19 cellular contexts compared by ENCODE assay signal in genomic region chr3:25826510-25826909, GRCh38. TPM values are rescaled to one million over a fixed set of nuclear protein-coding genes. Genes with fewer than 3 reads are reported as not detected.
DNase-seq lines count a peak whose midpoint lies in the region; ATAC-seq, FAIRE-seq and TF ChIP-seq lines count a peak whose summit lies in the region.
"Had no signal": no experiment of that assay in that cellular context is flagged by ENCODE, and none has a peak within 500 bp of the region (broad histone marks: within the 10 kb centered on the region; RNA-seq: fewer than 3 reads in every experiment).

No MANE protein-coding gene starts in this region.

- H3K9me3 Mint-ChIP-seq in T-cell (peaks cover 0 to 5% (median 0%) of the 10 kb centered on the region in 3 donors), progenitor cell of endocrine pancreas (ENCODE audit: low read depth) (peaks cover 3% of the 10 kb centered on the region)

- no peaks in the 10 kb centered on the region for H3K79me2 ChIP-seq in K562 (ENCODE audit: control insufficient read depth, insufficient read depth, low read length)

- no peak overlapping the region for H3K4me3 Mint-ChIP-seq in T-cell
- no peak overlapping the region for H3K4me3 Mint-ChIP-seq in progenitor cell of endocrine pancreas (ENCODE audit: low read depth)
- H3K4me3 Mint-ChIP-seq: CD4-positive, CD25-positive, alpha-beta regulatory T cell had no signal

- H3K27me3 Mint-ChIP-seq in T-cell: peaks cover 0 to 5% of the 10 kb centered on the region in 2 donors
- H3K27me3 Mint-ChIP-seq in progenitor cell of endocrine pancreas: no peaks in the 10 kb centered on the region

- H3K9ac ChIP-seq in K562 (ENCODE audit: insufficient read depth in 1 of 2, low read depth in 2 of 2, low read length in 2 of 2): no peak overlapping the region

- CTCF ChIA-PET in T-cell (lab: Charles Lee) (no interaction called here), K562 (lab: Yijun Ruan, JAX; ENCODE audit: low intra/inter-chr PET ratio) (no interaction called here)

- FAIRE-seq in K562 (lab: Jason Lieb, UNC): peak; percentile 23
- FAIRE-seq: GM18507 had no signal

- H3K4me1 ChIP-seq in K562 (replicated peaks in 1 of 2; ENCODE audit: control insufficient read depth in 2 of 2, insufficient read depth in 2 of 2, low read length in 2 of 2) (no peaks in the 10 kb centered on the region), mucosa of descending colon (ENCODE audit: low read depth) (no peaks in the 10 kb centered on the region)
- H3K4me1 ChIP-seq: Caco-2 had no signal

- POLR2A ChIA-PET in T-cell (lab: Charles Lee): no interaction called here
- POLR2A ChIA-PET in K562 (lab: Yijun Ruan, JAX): interaction anchor here (0.6 kb wide), 1 partner anchor 134 kb away, joined by 4 read pairs; no protein-coding TSS in a partner anchor

- no peaks in the 10 kb centered on the region for H3K9me3 ChIP-seq in K562 (replicated peaks; ENCODE audit: control insufficient read depth, insufficient read depth, low read depth, low read length)
- no peaks in the 10 kb centered on the region for H3K9me3 ChIP-seq in mucosa of descending colon
- H3K9me3 ChIP-seq: Caco-2 had no signal

- H2AFZ ChIP-seq in K562 (ENCODE audit: low read depth, low read length): no peak overlapping the region

- TF ChIP-seq CTCF in K562 (IDR thresholded peaks at IDR 0.05 in 2 of 3, conservative IDR thresholded peaks at IDR 0.05 in 1 of 3; ENCODE audit: insufficient read depth in 2 of 3, low read depth in 1 of 3, low read length in 3 of 3) (no peak), mucosa of descending colon (IDR thresholded peaks at IDR 0.05) (no peak), progenitor cell of endocrine pancreas (IDR thresholded peaks at IDR 0.05; ENCODE audit: unreplicated experiment) (no peak)

- peak overlapping the region in 1 of 2 donors; percentile 4 for H3K27ac Mint-ChIP-seq in T-cell
- no peak overlapping the region for H3K27ac Mint-ChIP-seq in progenitor cell of endocrine pancreas
- H3K27ac Mint-ChIP-seq: CD4-positive, CD25-positive, alpha-beta regulatory T cell had no signal

- ATAC-seq in T-cell (replicated peaks in 1 of 4) (peak in 3 of 4 experiments; percentile 37 to 48 (median 41)), K562 (no peak; the same call in 2 of the 3 replicates), mucosa of descending colon (peak; percentile 80), HG03025 (IDR thresholded peaks at IDR 0.05; ENCODE audit: low FRiP score, unreplicated experiment) (no peak)

- TF ChIP-seq RAD21 in K562 (CRISPR knock-in tag; conservative IDR thresholded peaks at IDR 0.05 in 1 of 2, IDR thresholded peaks at IDR 0.05 in 1 of 2): no peak

- H3K9me1 ChIP-seq in K562 (ENCODE audit: control insufficient read depth, insufficient read depth, low read length): no peaks in the 10 kb centered on the region

- 3% methylated on average over 2 of the region's 2 CpGs for WGBS in K562 (ENCODE audit: insufficient coverage, low coverage, missing lambda C conversion rate)

- H3K4me3 ChIP-seq in K562: no peak overlapping the region
- no peak overlapping the region for H3K4me3 ChIP-seq in mucosa of descending colon

- TF ChIP-seq POLR2A in K562 (conservative IDR thresholded peaks at IDR 0.05): no peak

- no peaks in the 10 kb centered on the region for H3K36me3 Mint-ChIP-seq in T-cell
- H3K36me3 Mint-ChIP-seq in progenitor cell of endocrine pancreas (ENCODE audit: insufficient read depth): no peaks in the 10 kb centered on the region
- H3K36me3 Mint-ChIP-seq: CD4-positive, CD25-positive, alpha-beta regulatory T cell had no signal

- DNase-seq in GDM1 (lab: John Stamatoyannopoulos, UW) (peak; percentile 3), T-cell (no peak), K562 (ENCODE audit: extremely low read depth in 1 of 4, low spot score in 3 of 4) (no peak), mucosa of descending colon (no peak), progenitor cell of endocrine pancreas (ENCODE audit: low spot score, unreplicated experiment) (no peak), kidney tubule cell (ENCODE audit: low spot score) (no peak), iPS-NIHi7 (ENCODE audit: extremely low spot score) (no peak)
- DNase-seq: Caco-2; CD4-positive, CD25-positive, alpha-beta regulatory T cell; DMS153; EL; NCI-H1417 treated with DMSO at 0.1 percent for 48 hours; NCI-H1930; NCI-H2171; NCI-H748 treated with DMSO at 0.1 percent for 48 hours; RPMI8226; SIG-M5 had no signal

- intact Hi-C loops in K562 (cut with micrococcal nuclease) (no loop called here), mucosa of descending colon (cut with DNase I, micrococcal nuclease) (no loop called here)

- no peaks in the 10 kb centered on the region for H4K20me1 ChIP-seq in K562 (replicated peaks; ENCODE audit: control insufficient read depth, insufficient read depth, low read length)

- in situ Hi-C loops in K562 (cut with MboI): no loop called here

- TF ChIP-seq EP300 in K562 (IDR thresholded peaks at IDR 0.05; ENCODE audit: low read length): no peak

- BruUV-seq in K562 (replicated peaks; lab: Mats Ljungman, UMichigan): no TSS peak

- H3K36me3 ChIP-seq in K562 (ENCODE audit: control insufficient read depth, insufficient read depth, low read length) (no peaks in the 10 kb centered on the region), mucosa of descending colon (ENCODE audit: low read depth) (no peaks in the 10 kb centered on the region)

- no peak overlapping the region for H3K27ac ChIP-seq in K562 (ENCODE audit: extremely low read depth, low read depth, low read length)

- H3K4me1 Mint-ChIP-seq in T-cell: peaks cover 11 to 18% (median 13%) of the 10 kb centered on the region in 3 donors
- H3K4me1 Mint-ChIP-seq in progenitor cell of endocrine pancreas (ENCODE audit: low read depth): peaks cover 1% of the 10 kb centered on the region

- no peak overlapping the region for H3K4me2 ChIP-seq in K562 (ENCODE audit: insufficient read depth, low read length)

- no peaks in the 10 kb centered on the region; a peak in 1 of 5 replicates for H3K27me3 ChIP-seq in K562 (ENCODE audit: control insufficient read depth in 2 of 2, insufficient read depth in 2 of 2, low read length in 2 of 2)

TF ChIP-seq in K562, 482 proteins besides CTCF, POLR2A, EP300 and RAD21 (continues in another document):
- no peak for TF ChIP-seq CREM (IDR thresholded peaks at IDR 0.05; ENCODE audit: low read depth)
- TF ChIP-seq ZNF511 (CRISPR knock-in tag; IDR thresholded peaks at IDR 0.05): no peak
- no peak for TF ChIP-seq ZNF644 (tag; IDR thresholded peaks at IDR 0.05; ENCODE audit: low read depth)
- no peak for TF ChIP-seq HNRNPH1 (optimal IDR thresholded peaks at IDR 0.05; ENCODE audit: low read depth, low read length)

RNA-seq across cellular contexts. Expression of gene OXSM, which starts 36.6 kb away (rescaled TPM):
- 10 to 100 TPM in 3 of 5 donors, 1 to 10 TPM in 2; 9.0 to 15.6 (median 13.5) TPM for total RNA-seq in T-cell
- 38.6 and 46.6 TPM in 2 replicates for total RNA-seq in K562 (2011; cell fraction: chromatin; rRNA removed; ENCODE audit: low replicate concordance)
- total RNA-seq in K562 (2011; cell fraction: nucleolus; rRNA removed): 24.1 and 26.5 TPM in 2 replicates
- total RNA-seq in K562 (2011; cell fraction: nucleoplasm; rRNA removed): 35.0 and 36.7 TPM in 2 replicates
- 24.0 and 24.3 TPM in 2 replicates for total RNA-seq in K562 (2014; rRNA removed)
- total RNA-seq in K562 (2014; rRNA removed; fragmentation: Illumina TruSeq; extraction: Trizol): 42.2 and 46.7 TPM in 2 replicates
- 27.1 and 30.2 TPM in 2 replicates for total RNA-seq in K562 (2015; rRNA removed; fragmentation: Illumina TruSeq; extraction: Trizol)
- 28.4 and 29.9 TPM in 2 replicates for total RNA-seq in K562 (2021)
- 80.5 and 98.2 TPM in 2 replicates for polyA plus RNA-seq in K562 (2011; rRNA removed)
- polyA plus RNA-seq in K562 (2011; cell fraction: cytosol; rRNA removed): 33.7 and 43.7 TPM in 2 replicates
- polyA plus RNA-seq in K562 (2011; cell fraction: nucleus; rRNA removed): 35.3 and 54.0 TPM in 2 replicates
- 24.3 and 32.0 TPM in 2 replicates for polyA plus RNA-seq in K562 (2012)
- 31.9 and 34.0 TPM in 2 replicates for polyA plus RNA-seq in K562 (2014; fragmentation: Illumina TruSeq; extraction: Trizol)
- 100 to 1,000 TPM in 1 of 2 experiments, 10 to 100 TPM in 1; 97.9 to 107 TPM for polyA plus RNA-seq in K562 (2014; fragmentation: Nextera tagmentation; extraction: Ambion mirVana)
- 31.1 and 32.9 TPM in 2 replicates for polyA plus RNA-seq in K562 (2014; rRNA removed)
- polyA minus RNA-seq in K562 (2011; rRNA and poly(A)+ RNA removed): 60.1 and 69.8 TPM in 2 replicates
- polyA minus RNA-seq in K562 (2011; cell fraction: cytosol; rRNA and poly(A)+ RNA removed): 12.0 and 29.3 TPM in 2 replicates
- polyA minus RNA-seq in K562 (2011; cell fraction: nucleus; rRNA and poly(A)+ RNA removed): 14.1 and 29.9 TPM in 2 replicates
- total RNA-seq in mucosa of descending colon: 10 to 100 TPM in 2 of 3 donors, 1 to 10 TPM in 1; 10.0 to 18.4 (median 17.4) TPM
- 12.5 and 14.3 TPM in 2 replicates for total RNA-seq in progenitor cell of endocrine pancreas

RNA-seq across cellular contexts. Expression of gene NGLY1, which starts 43.3 kb away (rescaled TPM):
- total RNA-seq in T-cell (10 to 100 TPM; 58.6 to 67.0 (median 61.4) TPM), K562 (2014; rRNA removed) (75.9 and 84.6 TPM in 2 replicates), K562 (2014; rRNA removed; fragmentation: Illumina TruSeq; extraction: Trizol) (124 and 129 TPM in 2 replicates), K562 (2015; rRNA removed; fragmentation: Illumina TruSeq; extraction: Trizol) (110 and 117 TPM in 2 replicates), K562 (2021) (87.6 and 93.9 TPM in 2 replicates), mucosa of descending colon (10 to 100 TPM; 37.2 to 57.5 (median 41.1) TPM), progenitor cell of endocrine pancreas (43.9 and 44.5 TPM in 2 replicates)
- total RNA-seq in K562 (2011; cell fraction: chromatin; rRNA removed; ENCODE audit: low replicate concordance): 128 and 222 TPM in 2 replicates
- total RNA-seq in K562 (2011; cell fraction: nucleolus; rRNA removed): 35.0 and 41.8 TPM in 2 replicates
- total RNA-seq in K562 (2011; cell fraction: nucleoplasm; rRNA removed): 84.0 and 129 TPM in 2 replicates
- polyA plus RNA-seq in K562 (2011; rRNA removed) (74.0 and 96.8 TPM in 2 replicates), K562 (2014; fragmentation: Illumina TruSeq; extraction: Trizol) (90.9 and 102 TPM in 2 replicates), K562 (2014; fragmentation: Nextera tagmentation; extraction: Ambion mirVana) (10 to 100 TPM; 52.2 to 77.9 TPM), K562 (2014; rRNA removed) (73.5 and 81.6 TPM in 2 replicates)
- polyA plus RNA-seq in K562 (2011; cell fraction: cytosol; rRNA removed): 21.5 and 25.2 TPM in 2 replicates
- polyA plus RNA-seq in K562 (2011; cell fraction: nucleus; rRNA removed): 47.2 and 64.4 TPM in 2 replicates
- polyA plus RNA-seq in K562 (2012): 53.3 and 69.4 TPM in 2 replicates
- 97.7 and 99.2 TPM in 2 replicates for polyA minus RNA-seq in K562 (2011; rRNA and poly(A)+ RNA removed)
- polyA minus RNA-seq in K562 (2011; cell fraction: cytosol; rRNA and poly(A)+ RNA removed): 34.0 and 38.4 TPM in 2 replicates
- 76.1 and 92.9 TPM in 2 replicates for polyA minus RNA-seq in K562 (2011; cell fraction: nucleus; rRNA and poly(A)+ RNA removed)

Comparison
In these comparisons a context has a peak if more than half of its experiments do, and no peak if none do; other contexts are left out.
1. ATAC-seq: peak in T-cell (3 of 4) and mucosa of descending colon (single experiment); none in K562 (single experiment) and HG03025 (single experiment).